14 cellular contexts compared by ENCODE assay signal in the genomic region with DNA sequence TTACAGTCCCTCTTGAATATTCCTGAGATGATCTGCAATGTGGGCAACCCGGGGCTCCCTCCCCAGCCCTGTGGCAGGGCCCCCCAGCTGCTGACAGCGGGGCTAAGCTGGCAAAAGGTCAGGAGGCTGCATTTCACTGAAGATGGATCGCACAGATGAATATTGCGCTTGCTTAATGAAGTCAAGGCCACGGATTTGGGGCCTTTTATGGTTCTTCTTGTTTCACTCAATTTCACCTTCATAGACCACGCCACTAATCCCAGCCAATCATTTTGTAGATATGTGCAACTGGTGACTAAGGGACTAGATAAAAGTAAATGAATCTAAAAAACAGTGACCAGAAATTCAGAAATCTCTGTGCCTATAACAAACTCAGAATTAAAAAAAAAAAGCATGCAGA. TPM values are rescaled to one million over a fixed set of nuclear protein-coding genes. Genes with fewer than 3 reads are reported as not detected.
A peak's percentile ranks its signal among the peaks of the same experiment; 100 is the strongest.
DNase-seq lines count a peak whose midpoint lies in the region; ATAC-seq and TF ChIP-seq lines count a peak whose summit lies in the region.
"Had no signal": no experiment of that assay in that cellular context is flagged by ENCODE, and none has a peak within 500 bp of the region (broad histone marks: within the 10 kb centered on the region; RNA-seq: fewer than 3 reads in every experiment).

No MANE protein-coding gene starts in this region.

- H2BK5ac ChIP-seq in mesendoderm (ENCODE audit: low read length): peak overlapping the region; percentile 55

- H3K79me2 ChIP-seq in Loucy (ENCODE audit: insufficient read depth, low read length): no peaks in the 10 kb centered on the region
- no peaks in the 10 kb centered on the region for H3K79me2 ChIP-seq in mesendoderm (ENCODE audit: control insufficient read depth, insufficient read depth, low read length)

- H3K9ac ChIP-seq in BLaER1 treated with 17β-estradiol and CSF1 and Interleukin-3, amounts not matched to agents 10 nM and 100 nM: peak overlapping the region in 3 of 11 experiments; percentile 11 to 68 (median 56); a peak in 5 of 22 replicates
- peak overlapping the region; percentile 60 for H3K9ac ChIP-seq in Loucy (ENCODE audit: low read depth, low read length, poor library complexity, severe bottlenecking)
- no peak overlapping the region for H3K9ac ChIP-seq in mesendoderm (ENCODE audit: low read length)

- H2BK120ac ChIP-seq in mesendoderm (ENCODE audit: low read depth, low read length): peak overlapping the region; percentile 99

- no peaks in the 10 kb centered on the region for H4K20me1 ChIP-seq in BLaER1 treated with 17β-estradiol and CSF1 and Interleukin-3, amounts not matched to agents 10 nM and 100 nM
- H4K20me1 ChIP-seq in Loucy (ENCODE audit: insufficient read depth, low read length, poor library complexity, severe bottlenecking): no peaks in the 10 kb centered on the region

- no peaks in the 10 kb centered on the region for H3K27me3 ChIP-seq in BLaER1 treated with 17β-estradiol and CSF1 and Interleukin-3, amounts not matched to agents 10 nM and 100 nM
- H3K27me3 ChIP-seq in Loucy (ENCODE audit: insufficient read depth, low read length, poor library complexity, severe bottlenecking): no peaks in the 10 kb centered on the region
- no peaks in the 10 kb centered on the region for H3K27me3 ChIP-seq in adrenal gland
- no peaks in the 10 kb centered on the region for H3K27me3 ChIP-seq in mesendoderm (ENCODE audit: insufficient read depth, low read length, poor library complexity)
- H3K27me3 ChIP-seq in BE2C: no peaks in the 10 kb centered on the region

- peak overlapping the region; percentile 73 for H3K4ac ChIP-seq in mesendoderm (ENCODE audit: low read depth, low read length)

- H3K9me2 ChIP-seq in Loucy (replicated peaks; ENCODE audit: low read depth, low read length): no peaks in the 10 kb centered on the region

- no peak for ATAC-seq in T-helper 17 cell

- peak overlapping the region; percentile 88 for H3K18ac ChIP-seq in mesendoderm (ENCODE audit: low read length)

- intact Hi-C loops in adrenal gland (cut with DNase I): no loop called here

- H4K8ac ChIP-seq in mesendoderm (ENCODE audit: low read depth, low read length): peak overlapping the region; percentile 5

- H2BK15ac ChIP-seq in mesendoderm (replicated peaks; ENCODE audit: low read depth): peak overlapping the region; percentile 98

- H3K79me1 ChIP-seq in mesendoderm (ENCODE audit: low read length): no peaks in the 10 kb centered on the region

- no peaks in the 10 kb centered on the region for H3K36me3 ChIP-seq in BLaER1 treated with 17β-estradiol and CSF1 and Interleukin-3, amounts not matched to agents 10 nM and 100 nM
- H3K36me3 ChIP-seq in Loucy (ENCODE audit: insufficient read depth, low read length) (no peaks in the 10 kb centered on the region), adrenal gland (replicated peaks in 1 of 2) (no peaks in the 10 kb centered on the region), mesendoderm (ENCODE audit: control insufficient read depth, insufficient read depth, low read length) (no peaks in the 10 kb centered on the region), BE2C (no peaks in the 10 kb centered on the region)

- peaks cover 5% of the 10 kb centered on the region for H3K4me1 Mint-ChIP-seq in T-helper 17 cell

- H2AFZ ChIP-seq in Loucy (ENCODE audit: low read length): peak overlapping the region; percentile 86; the same call in 1 of the 2 replicates

- peak overlapping the region; percentile 61 for H3K56ac ChIP-seq in mesendoderm (ENCODE audit: low read length)

- DNase-seq in adrenal gland (peak in 6 of 7 donors; percentile 10 to 62 (median 26)), mesendoderm (no peak), T-helper 17 cell (no peak), midbrain (lab: John Stamatoyannopoulos, UW) (no peak), BE2C (no peak)
- DNase-seq: 8988T; Caco-2; CD8-positive, alpha-beta memory T cell; GF-D8 had no signal

- H3K9me3 ChIP-seq in BLaER1 treated with 17β-estradiol and CSF1 and Interleukin-3, amounts not matched to agents 10 nM and 100 nM (replicated peaks in 1 of 11): peaks cover 0 to 8% (median 0%) of the 10 kb centered on the region in 11 experiments; a peak in 3 of 22 replicates
- H3K9me3 ChIP-seq in Loucy (ENCODE audit: insufficient read depth, low read depth, low read length) (no peaks in the 10 kb centered on the region), adrenal gland (replicated peaks in 1 of 3) (no peaks in the 10 kb centered on the region), T-helper 17 cell (ENCODE audit: control insufficient read depth, low read length, poor library complexity, severe bottlenecking) (no peaks in the 10 kb centered on the region), BE2C (no peaks in the 10 kb centered on the region)
- H3K9me3 ChIP-seq: Caco-2 had no signal

- H3K4me3 Mint-ChIP-seq in T-helper 17 cell: no peak overlapping the region
- H3K4me3 Mint-ChIP-seq: CD14-positive monocyte; CD8-positive, alpha-beta memory T cell; IgD-negative memory B cell had no signal

- H3F3A ChIP-seq in Loucy (ENCODE audit: low read depth): no peaks in the 10 kb centered on the region

- no peak overlapping the region for H3K23ac ChIP-seq in mesendoderm (ENCODE audit: low read length)

- no peak overlapping the region for H4K5ac ChIP-seq in mesendoderm (ENCODE audit: low read length)

- 31 to 37% (median 32%) methylated on average over 6 of the region's 6 CpGs for WGBS in adrenal gland, 4 donors
- no CpG with 5 or more reads among the region's 6 CpGs for WGBS in mesendoderm (ENCODE audit: extremely low coverage, insufficient coverage, low lambda C conversion rate)

- no peak overlapping the region for H3K27ac Mint-ChIP-seq in T-helper 17 cell
- H3K27ac Mint-ChIP-seq: CD14-positive monocyte; CD8-positive, alpha-beta memory T cell had no signal

- no peak overlapping the region for H2AK5ac ChIP-seq in mesendoderm (ENCODE audit: low read length)

- H3K36me3 Mint-ChIP-seq in T-helper 17 cell (ENCODE audit: low read depth): no peaks in the 10 kb centered on the region
- H3K36me3 Mint-ChIP-seq: CD14-positive monocyte; CD8-positive, alpha-beta memory T cell; IgD-negative memory B cell had no signal

- H3K27me3 Mint-ChIP-seq in T-helper 17 cell: peaks cover 4% of the 10 kb centered on the region
- H3K27me3 Mint-ChIP-seq: IgD-negative memory B cell had no signal

- H3K27ac ChIP-seq in BLaER1 treated with 17β-estradiol and CSF1 and Interleukin-3, amounts not matched to agents 10 nM and 100 nM: peak overlapping the region in 6 of 11 experiments; percentile 45 to 82 (median 68); a peak in 11 of 22 replicates
- H3K27ac ChIP-seq in adrenal gland (no peak overlapping the region), mesendoderm (ENCODE audit: low read depth, low read length) (no peak overlapping the region)
- H3K27ac ChIP-seq: HL-60 had no signal

- no peak overlapping the region for H3K4me3 ChIP-seq in BLaER1 treated with 17β-estradiol and CSF1 and Interleukin-3, amounts not matched to agents 10 nM and 100 nM
- H3K4me3 ChIP-seq in Loucy (ENCODE audit: low read length, poor library complexity, severe bottlenecking) (no peak overlapping the region), adrenal gland (peak overlapping the region in 1 of 4 donors; percentile 26), mesendoderm (ENCODE audit: low read length) (no peak overlapping the region), BE2C (ENCODE audit: low read depth, low read length) (no peak overlapping the region)

- H3K4me2 ChIP-seq in BLaER1 treated with 17β-estradiol and CSF1 and Interleukin-3, amounts not matched to agents 10 nM and 100 nM: peak overlapping the region in 10 of 11 experiments; percentile 44 to 87 (median 73); a peak in 19 of 22 replicates
- peak overlapping the region; percentile 67 for H3K4me2 ChIP-seq in Loucy (ENCODE audit: low read depth, low read length, poor library complexity, severe bottlenecking)
- H3K4me2 ChIP-seq in mesendoderm (ENCODE audit: low read length): no peak overlapping the region

- H3K4me1 ChIP-seq in BLaER1 treated with 17β-estradiol and CSF1 and Interleukin-3, amounts not matched to agents 10 nM and 100 nM: peaks cover 31 to 48% (median 42%) of the 10 kb centered on the region in 10 experiments
- H3K4me1 ChIP-seq in Loucy (ENCODE audit: insufficient read depth, low read length, poor library complexity, severe bottlenecking) (peaks cover 41% of the 10 kb centered on the region), adrenal gland (replicated peaks in 1 of 2) (peaks cover 5 to 10% of the 10 kb centered on the region in 2 donors), mesendoderm (ENCODE audit: control insufficient read depth, low read depth, low read length) (no peaks in the 10 kb centered on the region), BE2C (peaks cover 3% of the 10 kb centered on the region; the same call in 1 of the 2 replicates)
- H3K4me1 ChIP-seq: Caco-2 had no signal

- TF ChIP-seq CTCF in Loucy (conservative IDR thresholded peaks at IDR 0.05; ENCODE audit: low read length): no peak
- TF ChIP-seq CTCF in adrenal gland (IDR thresholded peaks at IDR 0.05): no peak
- no peak for TF ChIP-seq CTCF in BE2C (IDR thresholded peaks at IDR 0.05; ENCODE audit: low read depth, low read length)

- TF ChIP-seq POLR2A in adrenal gland (IDR thresholded peaks at IDR 0.05): peak in 1 of 2 donors; percentile 13

RNA-seq across cellular contexts. Expression of gene SLC22A15, which starts 50.8 kb away (rescaled TPM):
- 10 to 100 TPM in 2 of 8 donors, 1 to 10 TPM in 6; 2.3 to 10.8 (median 5.8) TPM for total RNA-seq in adrenal gland
- 10 to 100 TPM in 1 of 3 donors, 1 to 10 TPM in 2; 1.2 to 11.4 (median 2.7) TPM for polyA plus RNA-seq in adrenal gland
- polyA plus RNA-seq in mesendoderm (2013, experiment 1 of 2): 1.4 TPM
- polyA plus RNA-seq in mesendoderm (2013, experiment 2 of 2): 1.6 TPM
- 1 to 10 TPM in 1 of 2 donors, under 1 TPM in 1; 0.68 to 2.3 TPM for total RNA-seq in T-helper 17 cell
- not detected for polyA plus RNA-seq in BE2C (2012; ENCODE audit: insufficient read depth, insufficient read length, low read depth)
- polyA plus RNA-seq: CD8-positive, alpha-beta memory T cell had no signal

Comparison
In these comparisons a context has a peak if more than half of its experiments do, and no peak if none do; other contexts are left out.
1. H3K27ac ChIP-seq: peak in BLaER1 treated with 17β-estradiol and CSF1 and Interleukin-3, amounts not matched to agents 10 nM and 100 nM (6 of 11); none in adrenal gland (0 of 5) and mesendoderm (single experiment).
2. DNase-seq: peak in adrenal gland (6 of 7); none in mesendoderm (single experiment), T-helper 17 cell (0 of 3), midbrain (single experiment) and BE2C (single experiment).